11 cellular contexts compared by ENCODE assay signal in genomic region chr2:162022290-162022945, GRCh38. TPM values are rescaled to one million over a fixed set of nuclear protein-coding genes. Genes with fewer than 3 reads are reported as not detected.
DNase-seq lines count a peak whose midpoint lies in the region; ATAC-seq and TF ChIP-seq lines count a peak whose summit lies in the region.
"Had no signal": no experiment of that assay in that cellular context is flagged by ENCODE, and none has a peak within 500 bp of the region (broad histone marks: within the 10 kb centered on the region; RNA-seq: fewer than 3 reads in every experiment).

No MANE protein-coding gene starts in this region.

- no peaks in the 10 kb centered on the region for H3K36me3 ChIP-seq in RWPE2 (ENCODE audit: low read depth)

- H3K9me3 Mint-ChIP-seq in activated T-cell treated with anti-CD3 and anti-CD28 coated beads, Interleukin-2, amount 50 U/mL, for 72 hours: no peaks in the 10 kb centered on the region
- no peaks in the 10 kb centered on the region for H3K9me3 Mint-ChIP-seq in nephron
- H3K9me3 Mint-ChIP-seq: immature natural killer cell had no signal

- no peak overlapping the region for H3K4me3 Mint-ChIP-seq in activated T-cell treated with anti-CD3 and anti-CD28 coated beads, Interleukin-2, amount 50 U/mL, for 72 hours
- H3K4me3 Mint-ChIP-seq in nephron: no peak overlapping the region
- H3K4me3 Mint-ChIP-seq: immature natural killer cell had no signal

- H3K36me3 Mint-ChIP-seq in activated T-cell treated with anti-CD3 and anti-CD28 coated beads, Interleukin-2, amount 50 U/mL, for 72 hours (ENCODE audit: insufficient read depth in 2 of 2): peaks cover 6 to 8% of the 10 kb centered on the region in 2 donors
- peaks cover 5% of the 10 kb centered on the region for H3K36me3 Mint-ChIP-seq in nephron (ENCODE audit: low read depth)
- H3K36me3 Mint-ChIP-seq: immature natural killer cell had no signal

- no peak for TF ChIP-seq CTCF in RWPE2 (IDR thresholded peaks at IDR 0.05; ENCODE audit: poor library complexity, severe bottlenecking)
- no peak for TF ChIP-seq CTCF in fibroblast of the aortic adventitia (IDR thresholded peaks at IDR 0.05; ENCODE audit: insufficient read depth, low read length)
- no peak for TF ChIP-seq CTCF in nephron (IDR thresholded peaks at IDR 0.05; ENCODE audit: unreplicated experiment in 3 of 3)

- H3K27ac ChIP-seq in RWPE2 (ENCODE audit: poor library complexity, severe bottlenecking): no peak overlapping the region
- H3K27ac ChIP-seq: epithelial cell of prostate, KMS-11 had no signal

- H3K27ac Mint-ChIP-seq in activated T-cell treated with anti-CD3 and anti-CD28 coated beads, Interleukin-2, amount 50 U/mL, for 72 hours: no peak overlapping the region
- H3K27ac Mint-ChIP-seq in nephron: peak overlapping the region; percentile 62 to 74 (median 68)
- H3K27ac Mint-ChIP-seq: immature natural killer cell had no signal

- H3K4me1 ChIP-seq in RWPE2 (ENCODE audit: insufficient read depth, poor library complexity, severe bottlenecking): peaks cover 1% of the 10 kb centered on the region

- no peaks in the 10 kb centered on the region for H3K27me3 ChIP-seq in RWPE2 (ENCODE audit: insufficient read depth, poor library complexity, severe bottlenecking)

- no peak for DNase-seq in activated T-cell treated with anti-CD3 and anti-CD28 coated beads, Interleukin-2, amount 50 U/mL, for 72 hours
- DNase-seq in activated T-cell treated with anti-CD3 and anti-CD28 coated beads, Interleukin-2, amount 50 U/mL, for 48 hours: no peak
- no peak for DNase-seq in RWPE2 (ENCODE audit: low spot score)
- peak; percentile 19 for DNase-seq in fibroblast of the aortic adventitia (ENCODE audit: low read depth)
- no peak for DNase-seq in NCI-H1092 (lab: John Stamatoyannopoulos, UW)
- no peak for DNase-seq in NCI-H146 treated with DMSO at 0.1 percent for 48 hours (lab: John Stamatoyannopoulos, UW; ENCODE audit: unreplicated experiment)
- DNase-seq: immature natural killer cell had no signal

- H3K4me3 ChIP-seq in RWPE2 (ENCODE audit: severe bottlenecking) (no peak overlapping the region), fibroblast of the aortic adventitia (ENCODE audit: low read depth, low read length) (no peak overlapping the region)

- peak; percentile 51 to 64 for ATAC-seq in activated T-cell treated with anti-CD3 and anti-CD28 coated beads, Interleukin-2, amount 50 U/mL, for 72 hours (replicated peaks in 1 of 2)
- ATAC-seq in RWPE2 (ENCODE audit: low read depth) (peak; percentile 61; the same call in 1 of the 3 replicates), HG03342 (IDR thresholded peaks at IDR 0.05; ENCODE audit: unreplicated experiment) (no peak)

- H3K9me3 ChIP-seq in RWPE2 (ENCODE audit: severe bottlenecking): peaks cover 1% of the 10 kb centered on the region

- H3K4me1 Mint-ChIP-seq in activated T-cell treated with anti-CD3 and anti-CD28 coated beads, Interleukin-2, amount 50 U/mL, for 72 hours (ENCODE audit: low read depth): peaks cover 48% of the 10 kb centered on the region
- H3K4me1 Mint-ChIP-seq in nephron: peaks cover 28% of the 10 kb centered on the region
- H3K4me1 Mint-ChIP-seq: immature natural killer cell had no signal

- no peaks in the 10 kb centered on the region for H3K27me3 Mint-ChIP-seq in activated T-cell treated with anti-CD3 and anti-CD28 coated beads, Interleukin-2, amount 50 U/mL, for 72 hours (ENCODE audit: low read depth)
- H3K27me3 Mint-ChIP-seq in nephron (ENCODE audit: low read depth): no peaks in the 10 kb centered on the region

RNA-seq across cellular contexts. Expression of gene DPP4, which starts 51.6 kb away (rescaled TPM):
- 10 to 100 TPM; 37.6 to 52.9 TPM for total RNA-seq in activated T-cell treated with anti-CD3 and anti-CD28 coated beads, Interleukin-2, amount 50 U/mL, for 72 hours
- 138 and 203 TPM in 2 replicates for total RNA-seq in fibroblast of the aortic adventitia (ENCODE audit: low replicate concordance)
